In the genomic region with DNA sequence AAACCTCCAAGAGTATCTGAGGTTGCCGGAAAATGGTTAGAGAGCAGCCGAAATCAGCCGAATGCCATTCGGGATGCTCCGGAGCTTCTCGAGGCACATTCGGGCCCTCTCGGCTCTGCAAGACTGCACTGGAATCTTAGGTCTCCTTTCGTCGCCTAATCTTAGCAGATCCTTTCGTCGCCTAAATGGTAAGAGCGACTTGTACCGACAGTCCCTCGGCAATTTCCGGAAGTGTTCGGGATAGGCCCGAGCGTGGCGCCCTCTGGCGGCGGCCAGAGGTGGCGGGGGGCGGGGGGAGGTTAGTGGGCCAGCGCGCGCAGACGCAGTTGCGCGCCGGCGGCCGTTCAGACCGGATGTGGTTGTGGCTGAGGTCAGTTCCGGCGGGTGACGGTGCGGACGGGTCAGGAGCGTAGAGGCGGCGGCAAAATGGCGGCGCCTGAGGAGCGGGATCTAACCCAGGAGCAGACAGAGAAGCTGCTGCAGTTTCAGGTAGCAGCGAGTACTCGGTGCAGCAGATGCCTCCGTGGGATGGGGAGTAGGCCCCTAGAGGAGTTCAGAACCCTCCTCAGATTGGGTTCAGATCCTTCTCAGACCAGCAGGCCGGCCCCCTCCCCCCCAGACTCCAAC, we compare ENCODE assay signal across 8 cellular contexts. TPM values are rescaled to one million over a fixed set of nuclear protein-coding genes. Genes with fewer than 3 reads are reported as not detected.
DNase-seq lines count a peak whose midpoint lies in the region; ATAC-seq, FAIRE-seq and TF ChIP-seq lines count a peak whose summit lies in the region.

A gene with protein sequence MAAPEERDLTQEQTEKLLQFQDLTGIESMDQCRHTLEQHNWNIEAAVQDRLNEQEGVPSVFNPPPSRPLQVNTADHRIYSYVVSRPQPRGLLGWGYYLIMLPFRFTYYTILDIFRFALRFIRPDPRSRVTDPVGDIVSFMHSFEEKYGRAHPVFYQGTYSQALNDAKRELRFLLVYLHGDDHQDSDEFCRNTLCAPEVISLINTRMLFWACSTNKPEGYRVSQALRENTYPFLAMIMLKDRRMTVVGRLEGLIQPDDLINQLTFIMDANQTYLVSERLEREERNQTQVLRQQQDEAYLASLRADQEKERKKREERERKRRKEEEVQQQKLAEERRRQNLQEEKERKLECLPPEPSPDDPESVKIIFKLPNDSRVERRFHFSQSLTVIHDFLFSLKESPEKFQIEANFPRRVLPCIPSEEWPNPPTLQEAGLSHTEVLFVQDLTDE (plus strand): TSS at position 404 of the 627 bp plus-strand sequence. CDS start 23 bp downstream, at position 427.

- H3K27ac ChIP-seq in H9 (ENCODE audit: insufficient read length, low read depth, low read length): peak within 1 kb of the TSS; percentile 74

- H3K79me2 ChIP-seq in H9 (ENCODE audit: insufficient read depth, low read length): peaks cover 8% of the 10 kb centered on the region; the same call in 1 of the 2 replicates

- H3K18ac ChIP-seq in H9 (ENCODE audit: insufficient read length, low read depth, low read length): peak within 1 kb of the TSS; percentile 99

- H3K27ac Mint-ChIP-seq in H9: peak within 1 kb of the TSS; percentile 100
- peak within 1 kb of the TSS; percentile 94 to 99 for H3K27ac Mint-ChIP-seq in natural killer cell treated with Interleukin-12 subunit alpha and Interleukin-12 subunit beta and Interleukin-15 and Interleukin-18, amount 100 ng/mL, for 72 hours

- peak within 1 kb of the TSS; percentile 77 for H2BK12ac ChIP-seq in H9 (ENCODE audit: insufficient read length, low read depth, low read length)

- peak within 1 kb of the TSS; percentile 97 for H2BK5ac ChIP-seq in H9 (ENCODE audit: insufficient read length, low read length)

- H3K27me3 Mint-ChIP-seq in H9 (ENCODE audit: low read depth): no peaks in the 10 kb centered on the region; the same call in 1 of the 2 replicates
- no peaks in the 10 kb centered on the region for H3K27me3 Mint-ChIP-seq in natural killer cell treated with Interleukin-12 subunit alpha and Interleukin-12 subunit beta and Interleukin-15 and Interleukin-18, amount 100 ng/mL, for 72 hours

- peak within 1 kb of the TSS; percentile 88 for H3K4me2 ChIP-seq in H9 (ENCODE audit: insufficient read depth, insufficient read length, low read length)

- H2BK15ac ChIP-seq in H9 (ENCODE audit: low read depth, low read length): no peak within 1 kb of the TSS

- H3K23me2 ChIP-seq in H9 (ENCODE audit: insufficient read length, low read depth, low read length, poor library complexity, severe bottlenecking): peaks cover 8% of the 10 kb centered on the region

- H3K79me1 ChIP-seq in H9 (ENCODE audit: insufficient read depth, low read depth, low read length, poor library complexity, severe bottlenecking): peaks cover 10% of the 10 kb centered on the region

- H2BK20ac ChIP-seq in H9 (ENCODE audit: low read depth, low read length, poor library complexity, severe bottlenecking): no peak within 1 kb of the TSS

- peak; percentile 99 for TF ChIP-seq CTCF in H9 (conservative IDR thresholded peaks at IDR 0.05)
- TF ChIP-seq CTCF in fibroblast of pulmonary artery (IDR thresholded peaks at IDR 0.05; ENCODE audit: low read length, missing control alignments): peak; percentile 62

- peak within 1 kb of the TSS; percentile 64 for H3K23ac ChIP-seq in H9 (ENCODE audit: insufficient read length, low read depth, low read length)

- peaks cover 2 to 11% (median 7%) of the 10 kb centered on the region in 3 experiments; a peak in 5 of 7 replicates for H3K36me3 Mint-ChIP-seq in H9 (ENCODE audit: insufficient read depth in 1 of 3, low read depth in 3 of 3)
- peaks cover 5% of the 10 kb centered on the region for H3K36me3 Mint-ChIP-seq in natural killer cell treated with Interleukin-12 subunit alpha and Interleukin-12 subunit beta and Interleukin-15 and Interleukin-18, amount 100 ng/mL, for 72 hours

- H3K4me3 ChIP-seq in fibroblast of pulmonary artery (replicated peaks; ENCODE audit: low read depth, low read length): peak within 1 kb of the TSS; percentile 90

- peak within 1 kb of the TSS; percentile 94 for H4K8ac ChIP-seq in H9 (replicated peaks; ENCODE audit: insufficient read length, low read depth, low read length)

- peak within 1 kb of the TSS; percentile 100 for H3K14ac ChIP-seq in H9 (ENCODE audit: insufficient read depth, low read length)

- DNase-seq in H9 (peak; percentile 98), M059J (ENCODE audit: low read depth) (peak; percentile 99), SHP77 (lab: John Stamatoyannopoulos, UW) (peak; percentile 84), fibroblast of pulmonary artery (ENCODE audit: low read depth) (peak; percentile 99)
- DNase-seq in activated effector memory CD4-positive, alpha-beta T cell treated with Interleukin-2 at 50 U/mL for 16 hours: peak; percentile 100
- peak; percentile 98 for DNase-seq in natural killer cell treated with Interleukin-12 subunit alpha and Interleukin-12 subunit beta and Interleukin-15 and Interleukin-18, amount 100 ng/mL, for 72 hours (ENCODE audit: low spot score)
- DNase-seq in stimulated activated naive CD8-positive, alpha-beta T cell treated with anti-CD3 and anti-CD28 coated beads, Interleukin-15, Interleukin-2, amounts not matched to agents 100 U/mL and 50 U/mL, for 24 hours: peak; percentile 99

- peaks cover 6 to 14% of the 10 kb centered on the region in 2 experiments for H3K4me1 Mint-ChIP-seq in H9
- H3K4me1 Mint-ChIP-seq in natural killer cell treated with Interleukin-12 subunit alpha and Interleukin-12 subunit beta and Interleukin-15 and Interleukin-18, amount 100 ng/mL, for 72 hours (ENCODE audit: low read depth in 2 of 2): peaks cover 22 to 37% of the 10 kb centered on the region in 2 donors

- H4K5ac ChIP-seq in H9 (ENCODE audit: insufficient read length, low read depth, low read length): peak within 1 kb of the TSS; percentile 87

- no peaks in the 10 kb centered on the region for H4K20me1 ChIP-seq in H9 (ENCODE audit: control insufficient read depth, insufficient read depth, insufficient read length)

- H3K9me3 Mint-ChIP-seq in H9: no peaks in the 10 kb centered on the region; a peak in 1 of 5 replicates
- H3K9me3 Mint-ChIP-seq in natural killer cell treated with Interleukin-12 subunit alpha and Interleukin-12 subunit beta and Interleukin-15 and Interleukin-18, amount 100 ng/mL, for 72 hours: no peaks in the 10 kb centered on the region

- H3K27me3 ChIP-seq in H9 (ENCODE audit: insufficient read depth, low read length): no peaks in the 10 kb centered on the region

- peak within 1 kb of the TSS; percentile 99 for H3K9ac ChIP-seq in H9 (ENCODE audit: extremely low read depth, insufficient read length, low read length)

- peak within 1 kb of the TSS; percentile 62 for H4K91ac ChIP-seq in H9 (ENCODE audit: insufficient read length, low read depth, low read length)

- peak within 1 kb of the TSS; percentile 75 for H3T11ph ChIP-seq in H9 (ENCODE audit: low read length)

- no peaks in the 10 kb centered on the region for H3K4me1 ChIP-seq in H9 (ENCODE audit: insufficient read depth, low read length)

- ATAC-seq in natural killer cell treated with Interleukin-12 subunit alpha and Interleukin-12 subunit beta and Interleukin-15 and Interleukin-18, amount 100 ng/mL, for 72 hours: peak; percentile 96 to 98
- ATAC-seq in stimulated activated naive CD8-positive, alpha-beta T cell treated with anti-CD3 and anti-CD28 coated beads, Interleukin-15, Interleukin-2, amounts not matched to agents 100 U/mL and 50 U/mL, for 24 hours: peak; percentile 97

- peak within 1 kb of the TSS; percentile 98 for H2BK120ac ChIP-seq in H9 (ENCODE audit: low read depth, low read length, poor library complexity, severe bottlenecking)

- no peak within 1 kb of the TSS for H2AFZ ChIP-seq in H9 (ENCODE audit: low read length)

- no peak within 1 kb of the TSS for H2AK5ac ChIP-seq in H9 (ENCODE audit: insufficient read length, low read length)

- peak within 1 kb of the TSS; percentile 72 for H3K4ac ChIP-seq in H9 (ENCODE audit: low read depth, low read length)

- peak within 1 kb of the TSS; percentile 96 for H3K56ac ChIP-seq in H9 (ENCODE audit: insufficient read length, low read depth, low read length)

- WGBS in H9 (ENCODE audit: extremely low coverage, insufficient read length, low lambda C conversion rate): no CpG with 5 or more reads among the region's 49 CpGs

- H3K4me3 Mint-ChIP-seq in H9: peak within 1 kb of the TSS; percentile 97 to 98
- H3K4me3 Mint-ChIP-seq in natural killer cell treated with Interleukin-12 subunit alpha and Interleukin-12 subunit beta and Interleukin-15 and Interleukin-18, amount 100 ng/mL, for 72 hours: peak within 1 kb of the TSS; percentile 95

- no peaks in the 10 kb centered on the region for H3K9me3 ChIP-seq in H9 (ENCODE audit: control insufficient read depth, low read depth, low read length)

- FAIRE-seq in G401.6 (lab: Jason Lieb, UNC): peak; percentile 98

RNA-seq across cellular contexts. Expression of the gene that starts here (rescaled TPM):
- 42.4 and 44.4 TPM in 2 replicates for total RNA-seq in H9 (2021)
- 46.1 and 55.5 TPM in 2 replicates for total RNA-seq in M059J (2014; rRNA removed; shearing (Covaris generic))
- total RNA-seq in natural killer cell treated with Interleukin-12 subunit alpha and Interleukin-12 subunit beta and Interleukin-15 and Interleukin-18, amount 100 ng/mL, for 72 hours: 10 to 100 TPM; 47.3 to 50.5 TPM

Comparison
In these comparisons a context has a peak if more than half of its experiments do, and no peak if none do; other contexts are left out.
1. Peak in every context shown above with its lines: DNase-seq, ATAC-seq, H3K4me3 ChIP-seq and H3K27ac ChIP-seq.